In the genomic region with DNA sequence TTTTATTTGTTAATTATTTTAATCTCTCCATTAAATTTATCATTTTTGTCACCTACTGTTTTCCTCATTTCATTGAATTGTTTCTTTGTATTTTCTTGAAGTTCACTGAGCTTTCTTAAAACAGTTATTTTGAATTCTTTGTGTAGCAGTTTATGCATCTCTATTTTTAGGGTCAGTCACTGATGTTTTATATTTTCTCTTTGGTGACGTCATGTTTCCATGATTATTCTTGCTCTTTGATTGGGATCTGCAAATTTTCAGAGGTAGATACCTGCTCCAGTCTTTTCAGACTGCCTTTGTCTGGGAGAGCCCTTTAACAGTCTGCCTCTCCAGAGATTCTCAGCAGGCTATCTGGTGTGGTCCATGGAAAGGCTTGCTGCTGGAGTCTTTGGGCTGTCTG, we compare ENCODE assay signal across 10 cellular contexts. TPM values are rescaled to one million over a fixed set of nuclear protein-coding genes. Genes with fewer than 3 reads are reported as not detected.
"Had no signal": no experiment of that assay in that cellular context is flagged by ENCODE, and none has a peak within 500 bp of the region (broad histone marks: within the 10 kb centered on the region; RNA-seq: fewer than 3 reads in every experiment).

No MANE protein-coding gene starts in this region.

- ATAC-seq: HCT116 had no signal

- FAIRE-seq: HTR-8/SVneo had no signal

- H2AFZ ChIP-seq: GM23248 had no signal

- H3K9ac ChIP-seq: GM23248 had no signal

- H3K4me1 ChIP-seq: HAP-1 had no signal

- H3K4me3 ChIP-seq: GM23248, HAP-1 had no signal

- DNase-seq: GM23248, GOT3, H7, KG1 had no signal

- H3K27ac ChIP-seq: GM23248 had no signal

- H3K36me3 ChIP-seq: HAP-1 had no signal

- H3K9me3 ChIP-seq: HAP-1 had no signal

RNA-seq across cellular contexts. Expression of a gene that starts 25.3 kb away (rescaled TPM):
- total RNA-seq: GM23248, H4, HT-29 had no signal
- polyA plus RNA-seq: GM23248, IgD-negative memory B cell had no signal

RNA-seq across cellular contexts. Expression of a gene that starts 25.6 kb away (rescaled TPM):
- total RNA-seq: GM23248, H4, HT-29 had no signal
- polyA plus RNA-seq: GM23248 had no signal
